ENCODE assay signal across 1 cellular context in the genomic region with DNA sequence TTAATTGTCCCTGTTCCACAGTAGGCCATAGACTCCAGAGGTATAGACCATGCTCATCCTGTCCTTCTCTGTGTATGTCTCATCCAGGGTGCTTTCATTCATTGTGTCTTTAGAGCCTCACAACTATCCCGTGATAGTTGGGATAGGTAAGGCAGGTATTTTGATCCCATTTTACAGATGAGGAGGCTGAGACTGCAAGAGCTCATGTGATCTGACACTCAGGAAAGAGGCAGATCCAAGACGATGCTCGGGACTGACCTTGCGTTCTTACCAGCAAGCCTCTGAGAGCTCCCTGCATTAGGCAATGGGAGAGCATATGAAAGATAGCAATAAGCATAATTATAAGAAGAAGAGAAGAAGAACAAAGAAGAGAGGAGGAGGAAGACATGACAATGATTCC.
TF ChIP-seq lines count a peak whose summit lies in the region.

No MANE protein-coding gene starts in this region.

TF ChIP-seq in WTC11, 78 proteins besides CTCF, POLR2A, EP300 and RAD21:
- TF ChIP-seq CBFB (CRISPR knock-in tag; IDR thresholded peaks at IDR 0.05; ENCODE audit: low read depth) (no peak), ATF1 (CRISPR knock-in tag; IDR thresholded peaks at IDR 0.05) (no peak), PRRX2 (CRISPR knock-in tag; IDR thresholded peaks at IDR 0.05) (no peak)
